20 cellular contexts compared by ENCODE assay signal in the genomic region with DNA sequence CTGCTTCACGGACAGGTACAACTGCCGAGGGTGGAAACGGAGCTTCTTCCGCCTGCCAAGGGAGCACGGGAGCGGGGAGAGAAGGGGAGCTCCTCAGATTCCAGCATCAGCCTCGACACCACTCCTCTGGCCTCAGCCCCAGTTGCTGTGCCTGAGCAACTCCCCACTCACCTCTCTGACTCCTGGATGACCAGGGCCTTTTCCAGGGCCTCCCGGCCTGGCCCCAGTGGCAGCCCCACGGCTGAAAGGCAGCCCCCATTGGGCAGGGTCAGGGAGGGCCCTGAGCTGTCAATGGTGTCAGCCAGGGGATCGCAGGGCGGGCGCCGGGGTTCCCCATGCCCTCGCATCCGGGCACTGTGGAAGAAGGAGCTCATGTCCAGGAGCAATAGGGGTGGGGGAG. TPM values are rescaled to one million over a fixed set of nuclear protein-coding genes. Genes with fewer than 3 reads are reported as not detected.
DNase-seq lines count a peak whose midpoint lies in the region; ATAC-seq and TF ChIP-seq lines count a peak whose summit lies in the region.
"Had no signal": no experiment of that assay in that cellular context is flagged by ENCODE, and none has a peak within 500 bp of the region (broad histone marks: within the 10 kb centered on the region; RNA-seq: fewer than 3 reads in every experiment).

No MANE protein-coding gene starts in this region.

- peak overlapping the region; percentile 50 for H3K27ac Mint-ChIP-seq in neural progenitor cell
- peak overlapping the region; percentile 59 for H3K27ac Mint-ChIP-seq in stimulated activated naive B cell treated with anti-CD40 and anti-IgM and Interleukin-4, amounts not matched to agents 10 μg/mL and 1 μg/mL and 100 μg/mL, for 72 hours
- H3K27ac Mint-ChIP-seq: CD4-positive, alpha-beta memory T cell; CD4-positive, CD25-positive, alpha-beta regulatory T cell had no signal

- H3K27me3 ChIP-seq in SK-N-SH (ENCODE audit: insufficient read depth) = no peaks in the 10 kb centered on the region
- no peaks in the 10 kb centered on the region for H3K27me3 ChIP-seq in neural progenitor cell
- no peaks in the 10 kb centered on the region for H3K27me3 ChIP-seq in PC-3 (ENCODE audit: low read length)
- H3K27me3 ChIP-seq: BE2C, BLaER1 had no signal

- no peak overlapping the region for H3K4me2 ChIP-seq in SK-N-SH
- no peak overlapping the region for H3K4me2 ChIP-seq in neural progenitor cell
- H3K4me2 ChIP-seq in PC-3 (ENCODE audit: low read length) = no peak overlapping the region
- H3K4me2 ChIP-seq: BLaER1 had no signal

- peak; percentile 30 for DNase-seq in SK-N-SH
- DNase-seq in D341Med (ENCODE audit: low spot score) = peak; percentile 18
- no peak for DNase-seq in neural progenitor cell (ENCODE audit: low spot score)
- DNase-seq in stimulated activated naive B cell treated with anti-CD40 and anti-IgM and Interleukin-4, amounts not matched to agents 10 μg/mL and 1 μg/mL and 100 μg/mL, for 72 hours = no peak
- no peak for DNase-seq in PC-3
- no peak for DNase-seq in A172 (ENCODE audit: low spot score)
- DNase-seq: ACHN; BE2C; C1 segment of cervical spinal cord; CD4-positive, CD25-positive, alpha-beta regulatory T cell; CD8-positive, alpha-beta memory T cell; COR-L47; DMS79 treated with DMSO at 0.1 percent for 48 hours; GF-D8 had no signal

- H3K4me3 Mint-ChIP-seq in neural progenitor cell = no peak overlapping the region
- no peak overlapping the region for H3K4me3 Mint-ChIP-seq in stimulated activated naive B cell treated with anti-CD40 and anti-IgM and Interleukin-4, amounts not matched to agents 10 μg/mL and 1 μg/mL and 100 μg/mL, for 72 hours
- H3K4me3 Mint-ChIP-seq: CD14-positive monocyte; CD4-positive, alpha-beta memory T cell; CD8-positive, alpha-beta memory T cell had no signal

- no TSS peak for BruUV-seq in PC-3 (replicated peaks; lab: Mats Ljungman, UMichigan)

- H3K9me2 ChIP-seq in SK-N-SH (no peaks in the 10 kb centered on the region), PC-3 (replicated peaks; ENCODE audit: low read length) (no peaks in the 10 kb centered on the region)

- H3K9me3 Mint-ChIP-seq in neural progenitor cell = no peaks in the 10 kb centered on the region
- H3K9me3 Mint-ChIP-seq in stimulated activated naive B cell treated with anti-CD40 and anti-IgM and Interleukin-4, amounts not matched to agents 10 μg/mL and 1 μg/mL and 100 μg/mL, for 72 hours = no peaks in the 10 kb centered on the region
- H3K9me3 Mint-ChIP-seq: CD14-positive monocyte; CD4-positive, CD25-positive, alpha-beta regulatory T cell; CD8-positive, alpha-beta memory T cell had no signal

- no peak overlapping the region for H2AFZ ChIP-seq in SK-N-SH (ENCODE audit: low read depth)
- H2AFZ ChIP-seq in neural progenitor cell (replicated peaks) = no peak overlapping the region
- no peak overlapping the region for H2AFZ ChIP-seq in PC-3 (ENCODE audit: low read length)

- H3K9me3 ChIP-seq in SK-N-SH (no peaks in the 10 kb centered on the region), neural progenitor cell (ENCODE audit: low read depth) (no peaks in the 10 kb centered on the region), PC-3 (ENCODE audit: low read length) (no peaks in the 10 kb centered on the region)
- H3K9me3 ChIP-seq: BE2C, BLaER1 had no signal

- POLR2A ChIA-PET in SK-N-SH (lab: Yijun Ruan, JAX) = interaction anchor here (1.1 kb wide), 1 partner anchor 25 kb away, joined by 3 read pairs; a partner anchor contains a TSS
- POLR2A ChIA-PET in PC-3 (lab: Charles Lee; ENCODE audit: unreplicated experiment) = no interaction called here

- H3K79me2 ChIP-seq in SK-N-SH (ENCODE audit: insufficient read depth) (no peaks in the 10 kb centered on the region), neural progenitor cell (ENCODE audit: low read depth) (no peaks in the 10 kb centered on the region), PC-3 (ENCODE audit: low read length) (no peaks in the 10 kb centered on the region)

- 97% methylated on average over 13 of the region's 15 CpGs for WGBS in SK-N-SH (ENCODE audit: low lambda C conversion rate)

- TF ChIP-seq EP300 in SK-N-SH (IDR thresholded peaks at IDR 0.05; ENCODE audit: borderline replicate concordance in 1 of 2, low read depth in 1 of 2, low read length in 1 of 2) = no peak

- CTCF ChIA-PET in SK-N-SH (lab: Yijun Ruan, JAX) = interaction anchor here (0.8 to 3.6 kb wide), 6 partner anchors 9 to 208 kb away, joined by 3 to 16 read pairs (median 3); no protein-coding TSS in a partner anchor
- CTCF ChIA-PET in PC-3 (lab: Charles Lee) = interaction anchor here (0.6 kb wide), 2 partner anchors 10 to 31 kb away, joined by 4 to 7 read pairs; a partner anchor contains a TSS

- no peaks in the 10 kb centered on the region for H3K4me1 Mint-ChIP-seq in neural progenitor cell
- peaks cover 4 to 14% of the 10 kb centered on the region in 2 donors for H3K4me1 Mint-ChIP-seq in stimulated activated naive B cell treated with anti-CD40 and anti-IgM and Interleukin-4, amounts not matched to agents 10 μg/mL and 1 μg/mL and 100 μg/mL, for 72 hours

- H3F3A ChIP-seq in SK-N-SH (replicated peaks; ENCODE audit: insufficient read depth) (peaks cover 3% of the 10 kb centered on the region), neural progenitor cell (ENCODE audit: low read depth) (no peaks in the 10 kb centered on the region), PC-3 (ENCODE audit: low read length, unreplicated experiment) (no peaks in the 10 kb centered on the region)

- no peaks in the 10 kb centered on the region for H4K20me1 ChIP-seq in SK-N-SH (ENCODE audit: insufficient read depth)
- H4K20me1 ChIP-seq in neural progenitor cell (ENCODE audit: low read depth) = no peaks in the 10 kb centered on the region
- H4K20me1 ChIP-seq in PC-3 (ENCODE audit: low read length) = no peaks in the 10 kb centered on the region

- no peak for ATAC-seq in SK-N-SH treated with all-trans-retinoic acid at 6 μM for 48 hours
- ATAC-seq in stimulated activated naive B cell treated with anti-CD40 and anti-IgM and Interleukin-4, amounts not matched to agents 10 μg/mL and 1 μg/mL and 100 μg/mL, for 72 hours (replicated peaks) = no peak
- no peak for ATAC-seq in PC-3

- no peak overlapping the region for H3K4me3 ChIP-seq in SK-N-SH (ENCODE audit: low read depth in 2 of 2, low read length in 1 of 2)
- no peak overlapping the region for H3K4me3 ChIP-seq in neural progenitor cell
- H3K4me3 ChIP-seq in PC-3 (ENCODE audit: low read length) = no peak overlapping the region
- H3K4me3 ChIP-seq: BLaER1 had no signal

- TF ChIP-seq CTCF in SK-N-SH (IDR thresholded peaks at IDR 0.05) (no peak), neural progenitor cell (IDR thresholded peaks at IDR 0.05) (no peak), PC-3 (conservative IDR thresholded peaks at IDR 0.05; ENCODE audit: low read depth, low read length) (no peak)

- peaks cover 30 to 69% of the 10 kb centered on the region in 2 experiments for H3K36me3 ChIP-seq in SK-N-SH (replicated peaks in 1 of 2; ENCODE audit: control insufficient read depth in 1 of 2, insufficient read depth in 2 of 2, low read length in 1 of 2)
- H3K36me3 ChIP-seq in neural progenitor cell = peaks cover 12% of the 10 kb centered on the region
- peaks cover 59% of the 10 kb centered on the region for H3K36me3 ChIP-seq in PC-3 (ENCODE audit: low read depth, low read length)

- intact Hi-C loops in PC-3 (cut with micrococcal nuclease) = no loop called here

- no peak overlapping the region for H3K9ac ChIP-seq in SK-N-SH
- H3K9ac ChIP-seq in neural progenitor cell = no peak overlapping the region
- no peak overlapping the region for H3K9ac ChIP-seq in PC-3 (ENCODE audit: low read length)
- H3K9ac ChIP-seq: BLaER1 had no signal

- H3K27ac ChIP-seq in SK-N-SH (ENCODE audit: low read depth in 2 of 2, low read length in 1 of 2) = no peak overlapping the region
- no peak overlapping the region for H3K27ac ChIP-seq in neural progenitor cell
- no peak overlapping the region for H3K27ac ChIP-seq in PC-3 (ENCODE audit: low read length)
- H3K27ac ChIP-seq: 22Rv1, BLaER1 had no signal

- H3K27me3 Mint-ChIP-seq in neural progenitor cell (ENCODE audit: insufficient read depth, low read depth) = peaks cover 4% of the 10 kb centered on the region
- no peaks in the 10 kb centered on the region for H3K27me3 Mint-ChIP-seq in stimulated activated naive B cell treated with anti-CD40 and anti-IgM and Interleukin-4, amounts not matched to agents 10 μg/mL and 1 μg/mL and 100 μg/mL, for 72 hours
- H3K27me3 Mint-ChIP-seq: CD4-positive, alpha-beta memory T cell; CD4-positive, CD25-positive, alpha-beta regulatory T cell; CD8-positive, alpha-beta memory T cell had no signal

- no peak for TF ChIP-seq RAD21 in SK-N-SH (IDR thresholded peaks at IDR 0.05; ENCODE audit: low read length)

- H3K36me3 Mint-ChIP-seq in neural progenitor cell = peaks cover 38% of the 10 kb centered on the region
- peaks cover 50 to 67% of the 10 kb centered on the region in 2 donors for H3K36me3 Mint-ChIP-seq in stimulated activated naive B cell treated with anti-CD40 and anti-IgM and Interleukin-4, amounts not matched to agents 10 μg/mL and 1 μg/mL and 100 μg/mL, for 72 hours

- H3K4me1 ChIP-seq in SK-N-SH (ENCODE audit: control insufficient read depth in 1 of 2, insufficient read depth in 2 of 2, low read depth in 1 of 2, low read length in 1 of 2) (no peaks in the 10 kb centered on the region), neural progenitor cell (no peaks in the 10 kb centered on the region), PC-3 (ENCODE audit: insufficient read depth, low read length) (0 out of 2 replicates have a peak, but pooled peaks cover 1% of the 10 kb centered on the region)

RNA-seq across cellular contexts. Expression of a gene that starts 8.8 kb away (rescaled TPM):
- 0.26 and 0.49 TPM in 2 replicates for polyA plus RNA-seq in SK-N-SH (2012; rRNA removed)
- 0.18 and 0.26 TPM in 2 replicates for polyA plus RNA-seq in SK-N-SH (2012; cell fraction: cytosol; rRNA removed)
- polyA plus RNA-seq in SK-N-SH (2012; cell fraction: nucleus; rRNA removed) = 0.40 and 0.66 TPM in 2 replicates
- total RNA-seq in neural progenitor cell (ENCODE audit: low replicate concordance) (0.32 and 0.93 TPM in 2 replicates), PC-3 (2014; rRNA removed) (3.5 and 4.9 TPM in 2 replicates)
- total RNA-seq in A172 (2014; rRNA removed; shearing (Covaris generic)) = not detected in 2 replicates
- total RNA-seq: A673; CD4-positive, alpha-beta memory T cell; CD8-positive, alpha-beta memory T cell had no signal
- polyA plus RNA-seq: CD4-positive, CD25-positive, alpha-beta regulatory T cell; CD8-positive, alpha-beta memory T cell had no signal

RNA-seq across cellular contexts. Expression of a gene that starts 9.9 kb away (rescaled TPM):
- polyA plus RNA-seq in SK-N-SH (2012; rRNA removed) = 50.1 and 72.0 TPM in 2 replicates
- polyA plus RNA-seq in SK-N-SH (2012; cell fraction: cytosol; rRNA removed) = 25.3 and 39.7 TPM in 2 replicates
- polyA plus RNA-seq in SK-N-SH (2012; cell fraction: nucleus; rRNA removed) = 209 and 212 TPM in 2 replicates
- total RNA-seq in neural progenitor cell (ENCODE audit: low replicate concordance) (93.3 and 189 TPM in 2 replicates), PC-3 (2014; rRNA removed) (74.5 and 80.8 TPM in 2 replicates)
- total RNA-seq in A172 (2014; rRNA removed; shearing (Covaris generic)) = 75.5 and 85.7 TPM in 2 replicates

RNA-seq across cellular contexts. Expression of a gene that starts 14.3 kb away (rescaled TPM):
- polyA plus RNA-seq in SK-N-SH (2012; rRNA removed) = 8.3 and 8.4 TPM in 2 replicates
- 4.5 and 8.4 TPM in 2 replicates for polyA plus RNA-seq in SK-N-SH (2012; cell fraction: cytosol; rRNA removed)
- 4.9 and 7.0 TPM in 2 replicates for polyA plus RNA-seq in SK-N-SH (2012; cell fraction: nucleus; rRNA removed)
- 8.4 and 25.6 TPM in 2 replicates for total RNA-seq in neural progenitor cell (ENCODE audit: low replicate concordance)
- 5.4 and 8.6 TPM in 2 replicates for total RNA-seq in PC-3 (2014; rRNA removed)
- 1.3 and 4.1 TPM in 2 replicates for total RNA-seq in A172 (2014; rRNA removed; shearing (Covaris generic))
- polyA plus RNA-seq: CD14-positive monocyte; CD4-positive, alpha-beta memory T cell; CD4-positive, CD25-positive, alpha-beta regulatory T cell; CD8-positive, alpha-beta memory T cell had no signal

RNA-seq across cellular contexts. Expression of a gene that starts 25.0 kb away (rescaled TPM):
- polyA plus RNA-seq in SK-N-SH (2012; rRNA removed) = 42.2 and 43.0 TPM in 2 replicates
- polyA plus RNA-seq in SK-N-SH (2012; cell fraction: cytosol; rRNA removed) = 26.4 and 32.7 TPM in 2 replicates
- 31.9 and 35.3 TPM in 2 replicates for polyA plus RNA-seq in SK-N-SH (2012; cell fraction: nucleus; rRNA removed)
- 17.4 and 30.3 TPM in 2 replicates for total RNA-seq in neural progenitor cell (ENCODE audit: low replicate concordance)
- 31.7 and 33.1 TPM in 2 replicates for total RNA-seq in PC-3 (2014; rRNA removed)
- 101 and 107 TPM in 2 replicates for total RNA-seq in A172 (2014; rRNA removed; shearing (Covaris generic))

RNA-seq across cellular contexts. Expression of a gene that starts 39.9 kb away (rescaled TPM):
- 0.15 and 0.43 TPM in 2 replicates for polyA plus RNA-seq in SK-N-SH (2012; rRNA removed)
- 0.14 and 0.25 TPM in 2 replicates for polyA plus RNA-seq in SK-N-SH (2012; cell fraction: cytosol; rRNA removed)
- 0.39 and 0.42 TPM in 2 replicates for polyA plus RNA-seq in SK-N-SH (2012; cell fraction: nucleus; rRNA removed)
- total RNA-seq in neural progenitor cell (ENCODE audit: low replicate concordance) (1.1 and 1.4 TPM in 2 replicates), PC-3 (2014; rRNA removed) (1.1 TPM in 1 of 2 replicates, not detected in the other)
- total RNA-seq in A172 (2014; rRNA removed; shearing (Covaris generic)) = 0.69 TPM in 1 of 2 replicates, not detected in the other
- polyA plus RNA-seq: CD4-positive, alpha-beta memory T cell; CD8-positive, alpha-beta memory T cell had no signal

Comparison
In these comparisons a context has a peak if more than half of its experiments do, and no peak if none do; other contexts are left out.
1. DNase-seq: peak in SK-N-SH (single experiment) and D341Med (single experiment); none in neural progenitor cell (single experiment), stimulated activated naive B cell treated with anti-CD40 and anti-IgM and Interleukin-4, amounts not matched to agents 10 μg/mL and 1 μg/mL and 100 μg/mL, for 72 hours (single experiment), PC-3 (single experiment) and A172 (single experiment).